In the genomic region with DNA sequence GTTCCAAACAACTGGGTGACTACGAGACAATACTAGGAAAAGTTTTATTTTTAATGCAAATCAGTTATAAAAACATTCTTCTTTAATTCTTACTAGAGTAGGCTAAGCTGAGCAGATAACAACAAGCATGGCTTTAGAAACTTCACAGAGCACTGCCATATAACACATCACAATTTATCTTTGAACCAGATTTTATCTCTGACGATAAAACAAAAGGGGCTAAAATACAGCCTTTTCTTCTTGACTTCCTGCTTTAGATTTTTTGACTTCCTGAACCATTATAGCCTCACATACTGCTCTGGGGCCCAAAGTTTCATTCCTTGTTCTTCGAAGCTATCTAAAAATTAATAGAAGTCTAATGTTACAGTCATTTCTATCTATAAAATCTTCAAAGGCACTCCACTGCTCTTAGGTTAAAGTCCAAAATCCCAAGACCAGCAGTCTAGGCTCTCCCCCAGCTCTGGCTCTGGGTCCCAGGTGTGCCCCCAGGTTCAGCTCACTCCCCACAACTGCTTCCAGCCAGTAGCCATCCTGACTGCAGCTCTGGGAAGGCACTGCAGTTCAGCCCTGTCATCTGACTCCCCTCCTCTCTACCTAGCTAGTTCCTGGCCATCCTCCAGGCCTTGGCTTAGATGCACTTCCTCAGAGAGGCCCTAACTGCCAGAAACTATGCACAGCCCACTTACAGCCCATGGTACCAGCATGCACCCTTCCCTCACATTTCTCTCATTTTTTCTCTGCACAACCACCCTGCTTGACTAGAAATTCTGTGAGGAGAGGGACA, we compare ENCODE assay signal across 10 cellular contexts. TPM values are rescaled to one million over a fixed set of nuclear protein-coding genes. Genes with fewer than 3 reads are reported as not detected.
DNase-seq lines count a peak whose midpoint lies in the region; ATAC-seq, FAIRE-seq and TF ChIP-seq lines count a peak whose summit lies in the region.
"Had no signal": no experiment of that assay in that cellular context is flagged by ENCODE, and none has a peak within 500 bp of the region (broad histone marks: within the 10 kb centered on the region; RNA-seq: fewer than 3 reads in every experiment).

No MANE protein-coding gene starts in this region.

- H3K4me1 Mint-ChIP-seq in HFFc6 (ENCODE audit: low read depth): peaks cover 87% of the 10 kb centered on the region
- H3K4me1 Mint-ChIP-seq in activated CD8-positive, alpha-beta T cell treated with anti-CD3 and anti-CD28 coated beads for 36 hours (ENCODE audit: low read depth): peaks cover 96% of the 10 kb centered on the region

- POLR2A ChIA-PET in A673 (lab: Charles Lee; ENCODE audit: low non-redundant PET): interaction anchor here (0.6 kb wide), 1 partner anchor 1775 kb away, joined by 4 read pairs; no protein-coding TSS in a partner anchor
- POLR2A ChIA-PET in activated CD8-positive, alpha-beta T cell treated with anti-CD3 and anti-CD28 coated beads for 36 hours (lab: Charles Lee): interaction anchor here (0.7 to 3.5 kb wide), 10 partner anchors 9 to 51 kb away, joined by 3 to 29 read pairs (median 4); no protein-coding TSS in a partner anchor
- POLR2A ChIA-PET in HepG2 (lab: Yijun Ruan, JAX): interaction anchor here (1.0 kb wide), 1 partner anchor 14 kb away, joined by 3 read pairs; no protein-coding TSS in a partner anchor
- POLR2A ChIA-PET in GM10248 (lab: Yijun Ruan, JAX): no interaction called here

- H3K27me3 ChIP-seq in A673 (replicated peaks; ENCODE audit: insufficient read depth, low read depth, low read length, poor library complexity) (no peaks in the 10 kb centered on the region), HepG2 (ENCODE audit: control insufficient read depth in 1 of 2, insufficient read depth in 2 of 2, low read length in 2 of 2) (no peaks in the 10 kb centered on the region), gastroesophageal sphincter (no peaks in the 10 kb centered on the region)
- H3K27me3 ChIP-seq: SJSA1 had no signal

- H3K36me3 ChIP-seq in A673 (ENCODE audit: insufficient read depth, low read length, poor library complexity, severe bottlenecking): no peaks in the 10 kb centered on the region
- H3K36me3 ChIP-seq in HepG2 (replicated peaks in 1 of 2; ENCODE audit: control insufficient read depth in 1 of 2, insufficient read depth in 2 of 2, low read length in 2 of 2): peaks cover 2 to 10% of the 10 kb centered on the region in 2 experiments; a peak in 3 of 5 replicates
- peaks cover 0 to 21% of the 10 kb centered on the region in 2 donors for H3K36me3 ChIP-seq in gastroesophageal sphincter

- no peak for TF ChIP-seq RAD21 in HepG2 (CRISPR knock-in tag; IDR thresholded peaks at IDR 0.05)

- peak overlapping the region; percentile 87 for H3K27ac Mint-ChIP-seq in HFFc6
- peak overlapping the region; percentile 87 for H3K27ac Mint-ChIP-seq in activated CD8-positive, alpha-beta T cell treated with anti-CD3 and anti-CD28 coated beads for 36 hours

- H3K9me3 Mint-ChIP-seq in HFFc6: no peaks in the 10 kb centered on the region
- H3K9me3 Mint-ChIP-seq in activated CD8-positive, alpha-beta T cell treated with anti-CD3 and anti-CD28 coated beads for 36 hours: no peaks in the 10 kb centered on the region

- in situ Hi-C loops in HepG2 (cut with HindIII; ENCODE audit: extremely low pct_ligation_motif_present, low pct_unique_long_range_greater_than_20kb): no loop called here

- intact Hi-C loops in A673 (cut with micrococcal nuclease; ENCODE audit: unreplicated experiment): no loop called here
- intact Hi-C loops in activated CD8-positive, alpha-beta T cell treated with anti-CD3 and anti-CD28 coated beads for 36 hours (cut with micrococcal nuclease): no loop called here
- intact Hi-C loops in HepG2 (cut with micrococcal nuclease; ENCODE audit: unreplicated experiment): no loop called here

- H3K4me3 Mint-ChIP-seq in HFFc6: peak overlapping the region; percentile 36
- H3K4me3 Mint-ChIP-seq in activated CD8-positive, alpha-beta T cell treated with anti-CD3 and anti-CD28 coated beads for 36 hours: no peak overlapping the region

- DNase-seq in A673 (ENCODE audit: low spot score) (peak; percentile 68), HFFc6 (no peak), HepG2 (ENCODE audit: low spot score) (no peak), GM10248 (ENCODE audit: extremely low spot score) (no peak), germinal center (ENCODE audit: low spot score) (no peak), NCI-H1436 treated with DMSO at 0.1 percent for 48 hours (lab: John Stamatoyannopoulos, UW) (no peak)
- DNase-seq in activated CD8-positive, alpha-beta T cell treated with anti-CD3 and anti-CD28 coated beads for 36 hours: no peak

- H3K9me3 ChIP-seq in A673 (ENCODE audit: low read depth, low read length, poor library complexity, severe bottlenecking) (no peaks in the 10 kb centered on the region), HepG2 (ENCODE audit: low read length) (no peaks in the 10 kb centered on the region), gastroesophageal sphincter (no peaks in the 10 kb centered on the region)
- H3K9me3 ChIP-seq: SJSA1 had no signal

- H3K4me3 ChIP-seq in A673 (ENCODE audit: low read depth, low read length, poor library complexity, severe bottlenecking) (no peak overlapping the region), HepG2 (replicated peaks in 1 of 3; ENCODE audit: insufficient read depth in 1 of 3, low read depth in 2 of 3, low read length in 3 of 3) (no peak overlapping the region), gastroesophageal sphincter (no peak overlapping the region)
- H3K4me3 ChIP-seq: SJSA1 had no signal

- no peak for ATAC-seq in activated CD8-positive, alpha-beta T cell treated with anti-CD3 and anti-CD28 coated beads for 36 hours
- no peak for ATAC-seq in HepG2
- ATAC-seq in gastroesophageal sphincter: no peak

- no peak for FAIRE-seq in HepG2 (lab: Jason Lieb, UNC)

- peaks cover 7% of the 10 kb centered on the region for H3K79me2 ChIP-seq in HepG2 (ENCODE audit: insufficient read depth, low read length)

- H4K20me1 ChIP-seq in HepG2 (ENCODE audit: insufficient read depth, low read length): peaks cover 4% of the 10 kb centered on the region; the same call in 1 of the 2 replicates

- H3K4me2 ChIP-seq in HepG2 (ENCODE audit: low read depth, low read length): no peak overlapping the region

- H3K9ac ChIP-seq in HepG2 (ENCODE audit: insufficient read depth, low read depth, low read length): no peak overlapping the region
- H3K9ac ChIP-seq: parathyroid adenoma had no signal

- no peaks in the 10 kb centered on the region; the same call in 1 of the 2 replicates for H3K27me3 Mint-ChIP-seq in HFFc6 (ENCODE audit: insufficient read depth)
- no peaks in the 10 kb centered on the region for H3K27me3 Mint-ChIP-seq in activated CD8-positive, alpha-beta T cell treated with anti-CD3 and anti-CD28 coated beads for 36 hours

- TF ChIP-seq POLR2A in HepG2 (IDR thresholded peaks at IDR 0.05; ENCODE audit: insufficient read depth in 1 of 2, low read depth in 2 of 2, low read length in 2 of 2) (no peak), gastroesophageal sphincter (IDR thresholded peaks at IDR 0.05) (no peak)

- peaks cover 44% of the 10 kb centered on the region for H3K4me1 ChIP-seq in A673 (ENCODE audit: insufficient read depth, low read length, poor library complexity, severe bottlenecking)
- peaks cover 48% of the 10 kb centered on the region for H3K4me1 ChIP-seq in HepG2 (ENCODE audit: insufficient read depth, low read length)
- peaks cover 0 to 90% (median 59%) of the 10 kb centered on the region in 3 donors for H3K4me1 ChIP-seq in gastroesophageal sphincter

- no TSS peak for BruUV-seq in A673 (replicated peaks; lab: Mats Ljungman, UMichigan)
- no TSS peak for BruUV-seq in HepG2 (replicated peaks; lab: Mats Ljungman, UMichigan)

- peaks cover 16% of the 10 kb centered on the region for H3K36me3 Mint-ChIP-seq in HFFc6 (ENCODE audit: low read depth)
- H3K36me3 Mint-ChIP-seq in activated CD8-positive, alpha-beta T cell treated with anti-CD3 and anti-CD28 coated beads for 36 hours (ENCODE audit: low read depth): peaks cover 35% of the 10 kb centered on the region

- CTCF ChIA-PET in A673 (lab: Charles Lee) (no interaction called here), HepG2 (lab: Yijun Ruan, JAX; ENCODE audit: low intra/inter-chr PET ratio, low total read pairs) (no interaction called here), GM10248 (lab: Yijun Ruan, JAX) (interaction anchor here (1.1 to 3.8 kb wide), 12 partner anchors 10 to 190 kb away, joined by 3 to 23 read pairs (median 6); partner anchors contain the start of gene TBC1D2B)
- CTCF ChIA-PET in activated CD8-positive, alpha-beta T cell treated with anti-CD3 and anti-CD28 coated beads for 36 hours (lab: Charles Lee): interaction anchor here (1.0 to 8.3 kb wide), 9 partner anchors 9 to 85 kb away, joined by 4 to 83 read pairs (median 7); no protein-coding TSS in a partner anchor

- peak overlapping the region; percentile 25 for H3K27ac ChIP-seq in A673 (ENCODE audit: low read depth, low read length, poor library complexity, severe bottlenecking)
- H3K27ac ChIP-seq in HepG2 (ENCODE audit: extremely low read length, insufficient read depth, low read length): no peak overlapping the region
- H3K27ac ChIP-seq in gastroesophageal sphincter: no peak overlapping the region
- H3K27ac ChIP-seq: parathyroid adenoma, SJSA1 had no signal

- 72% methylated on average over 3 of the region's 3 CpGs for WGBS in HepG2 (ENCODE audit: low lambda C conversion rate)
- WGBS in gastroesophageal sphincter (ENCODE audit: low coverage in 1 of 2), 2 donors: 69 to 84% methylated on average over 3 of the region's 3 CpGs

- TF ChIP-seq CTCF in A673 (conservative IDR thresholded peaks at IDR 0.05; ENCODE audit: low read depth, low read length) (no peak), HFFc6 (IDR thresholded peaks at IDR 0.05) (no peak), HepG2 (CRISPR knock-in tag; IDR thresholded peaks at IDR 0.05) (no peak), GM10248 (IDR thresholded peaks at IDR 0.05; ENCODE audit: control extremely low read depth, extremely low read depth, low read depth, missing control alignments) (no peak), gastroesophageal sphincter (IDR thresholded peaks at IDR 0.05) (no peak)
- TF ChIP-seq CTCF in activated CD8-positive, alpha-beta T cell treated with anti-CD3 and anti-CD28 coated beads for 36 hours (IDR thresholded peaks at IDR 0.05): no peak

- no peak overlapping the region for H2AFZ ChIP-seq in HepG2 (ENCODE audit: low read length)
- H2AFZ ChIP-seq: parathyroid adenoma had no signal

- TF ChIP-seq EP300 in HepG2 (IDR thresholded peaks at IDR 0.05; ENCODE audit: low read depth in 2 of 2, low read length in 2 of 2): no peak
- no peak for TF ChIP-seq EP300 in HepG2 (CRISPR knock-in tag; IDR thresholded peaks at IDR 0.05; ENCODE audit: borderline replicate concordance)
- TF ChIP-seq EP300 in gastroesophageal sphincter (IDR thresholded peaks at IDR 0.05): no peak

RNA-seq across cellular contexts. Expression of gene TBC1D2B, which starts 25.7 kb away (rescaled TPM):
- 26.0 and 29.4 TPM in 2 replicates for total RNA-seq in A673 (2021)
- total RNA-seq in HFFc6 (2021; fragmentation: NEBNext Ultra II Directional; extraction: Animal tissue kit (Norgen Biotek cat#: 25700)): 10 to 100 TPM; 34.1 to 42.5 (median 38.0) TPM
- total RNA-seq in activated CD8-positive, alpha-beta T cell treated with anti-CD3 and anti-CD28 coated beads for 36 hours: 10 to 100 TPM; 62.9 to 65.7 TPM
- total RNA-seq in HepG2 (2016; rRNA removed; fragmentation: Illumina TruSeq; extraction: Trizol): 7.9 and 10.1 TPM in 2 replicates
- total RNA-seq in HepG2 (2016; cell fraction: cytosol; rRNA removed; fragmentation: Illumina TruSeq; extraction: Trizol; ENCODE audit: low read depth): 4.1 and 5.1 TPM in 2 replicates
- 7.4 and 10.4 TPM in 2 replicates for total RNA-seq in HepG2 (2016; cell fraction: insoluble cytoplasmic fraction; rRNA removed; fragmentation: Illumina TruSeq; extraction: Trizol)
- 4.5 and 5.3 TPM in 2 replicates for total RNA-seq in HepG2 (2016; cell fraction: membrane; rRNA removed; fragmentation: Illumina TruSeq; extraction: Trizol)
- total RNA-seq in HepG2 (2016; cell fraction: nucleus; rRNA removed; fragmentation: Illumina TruSeq; extraction: Trizol): 12.1 and 12.6 TPM in 2 replicates
- 14.4 and 18.8 TPM in 2 replicates for polyA plus RNA-seq in HepG2 (2011; rRNA removed)
- polyA plus RNA-seq in HepG2 (2011; cell fraction: cytosol; rRNA removed): 8.9 and 11.2 TPM in 2 replicates
- polyA plus RNA-seq in HepG2 (2011; cell fraction: nucleus; rRNA removed): 36.0 and 41.0 TPM in 2 replicates
- 7.6 and 13.3 TPM in 2 replicates for polyA plus RNA-seq in HepG2 (2012)
- 0.70 and 0.78 TPM in 2 replicates for polyA plus RNA-seq in HepG2 (2016; cell fraction: cytosol; fragmentation: Illumina TruSeq; extraction: Trizol; ENCODE audit: low read depth)
- 5.9 and 9.0 TPM in 2 replicates for polyA plus RNA-seq in HepG2 (2016; cell fraction: insoluble cytoplasmic fraction; fragmentation: Illumina TruSeq; extraction: Trizol; ENCODE audit: low read depth)
- polyA plus RNA-seq in HepG2 (2016; cell fraction: membrane; fragmentation: Illumina TruSeq; extraction: Trizol; ENCODE audit: low read depth): 1.7 and 1.9 TPM in 2 replicates
- 16.5 and 18.2 TPM in 2 replicates for polyA plus RNA-seq in HepG2 (2016; cell fraction: nucleus; fragmentation: Illumina TruSeq; extraction: Trizol; ENCODE audit: insufficient read depth, low read depth)
- 27.1 and 31.4 TPM in 2 replicates for polyA minus RNA-seq in HepG2 (2011; rRNA and poly(A)+ RNA removed; ENCODE audit: low replicate concordance)
- polyA minus RNA-seq in HepG2 (2011; cell fraction: cytosol; rRNA and poly(A)+ RNA removed): 8.7 and 10.4 TPM in 2 replicates
- 28.2 and 32.3 TPM in 2 replicates for polyA minus RNA-seq in HepG2 (2011; cell fraction: nucleus; rRNA and poly(A)+ RNA removed)
- 10 to 100 TPM; 36.9 to 51.7 (median 46.5) TPM for total RNA-seq in gastroesophageal sphincter

RNA-seq across cellular contexts. Expression of gene SH2D7, which starts 40.5 kb away (rescaled TPM):
- total RNA-seq in A673 (2021) (not detected in 2 replicates), HepG2 (2016; rRNA removed; fragmentation: Illumina TruSeq; extraction: Trizol) (not detected in 2 replicates), gastroesophageal sphincter (not detected)
- total RNA-seq in HFFc6 (2021; fragmentation: NEBNext Ultra II Directional; extraction: Animal tissue kit (Norgen Biotek cat#: 25700)): not detected
- total RNA-seq in activated CD8-positive, alpha-beta T cell treated with anti-CD3 and anti-CD28 coated beads for 36 hours: not detected
- not detected in 2 replicates for total RNA-seq in HepG2 (2016; cell fraction: cytosol; rRNA removed; fragmentation: Illumina TruSeq; extraction: Trizol; ENCODE audit: low read depth)
- not detected in 2 replicates for total RNA-seq in HepG2 (2016; cell fraction: insoluble cytoplasmic fraction; rRNA removed; fragmentation: Illumina TruSeq; extraction: Trizol)
- total RNA-seq in HepG2 (2016; cell fraction: membrane; rRNA removed; fragmentation: Illumina TruSeq; extraction: Trizol): not detected in 2 replicates
- not detected in 2 replicates for total RNA-seq in HepG2 (2016; cell fraction: nucleus; rRNA removed; fragmentation: Illumina TruSeq; extraction: Trizol)
- polyA plus RNA-seq in HepG2 (2011; rRNA removed): not detected in 2 replicates
- polyA plus RNA-seq in HepG2 (2011; cell fraction: cytosol; rRNA removed): not detected in 2 replicates
- polyA plus RNA-seq in HepG2 (2011; cell fraction: nucleus; rRNA removed): not detected in 2 replicates
- polyA plus RNA-seq in HepG2 (2012): 0.05 TPM in 1 of 2 replicates, not detected in the other
- not detected in 2 replicates for polyA plus RNA-seq in HepG2 (2016; cell fraction: cytosol; fragmentation: Illumina TruSeq; extraction: Trizol; ENCODE audit: low read depth)
- polyA plus RNA-seq in HepG2 (2016; cell fraction: insoluble cytoplasmic fraction; fragmentation: Illumina TruSeq; extraction: Trizol; ENCODE audit: low read depth): not detected in 2 replicates
- not detected in 2 replicates for polyA plus RNA-seq in HepG2 (2016; cell fraction: membrane; fragmentation: Illumina TruSeq; extraction: Trizol; ENCODE audit: low read depth)
- polyA plus RNA-seq in HepG2 (2016; cell fraction: nucleus; fragmentation: Illumina TruSeq; extraction: Trizol; ENCODE audit: insufficient read depth, low read depth): not detected in 2 replicates
- polyA minus RNA-seq in HepG2 (2011; rRNA and poly(A)+ RNA removed; ENCODE audit: low replicate concordance): not detected in 2 replicates
- not detected in 2 replicates for polyA minus RNA-seq in HepG2 (2011; cell fraction: cytosol; rRNA and poly(A)+ RNA removed)
- polyA minus RNA-seq in HepG2 (2011; cell fraction: nucleus; rRNA and poly(A)+ RNA removed): not detected in 2 replicates
- total RNA-seq: SJSA1 had no signal

Comparison
In these comparisons a context has a peak if more than half of its experiments do, and no peak if none do; other contexts are left out.
1. CTCF ChIA-PET loops: an anchor here in activated CD8-positive, alpha-beta T cell treated with anti-CD3 and anti-CD28 coated beads for 36 hours (1.0 to 8.3 kb wide) and GM10248 (1.1 to 3.8 kb wide); none called in A673 and HepG2.